ENCODE assay signal across 21 cellular contexts in the genomic region with DNA sequence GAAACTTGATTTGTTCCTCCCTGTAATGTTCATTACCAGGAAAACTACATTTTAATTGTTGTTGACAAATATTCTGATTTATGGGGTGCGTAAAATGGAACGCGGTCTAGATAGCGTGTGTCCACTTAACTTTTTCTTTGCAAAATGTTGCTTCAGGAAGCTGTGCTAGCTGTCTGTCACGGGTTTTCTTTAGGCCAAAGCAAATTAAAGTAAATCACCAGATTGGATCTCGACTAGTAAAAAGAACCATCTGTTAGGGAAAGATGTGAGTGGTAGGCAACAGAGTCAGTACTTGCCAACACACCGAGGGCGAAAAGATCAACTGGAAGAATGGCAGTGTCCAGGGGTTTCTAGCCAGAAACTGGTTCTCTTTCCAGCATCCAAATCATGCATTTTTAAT.
DNase-seq lines count a peak whose midpoint lies in the region; ATAC-seq and TF ChIP-seq lines count a peak whose summit lies in the region.
"Had no signal": no experiment of that assay in that cellular context is flagged by ENCODE, and none has a peak within 500 bp of the region (broad histone marks: within the 10 kb centered on the region; RNA-seq: fewer than 3 reads in every experiment).

No MANE protein-coding gene starts in this region.

- H3K27ac Mint-ChIP-seq in brain: peak overlapping the region; percentile 11 to 65 (median 48)
- H3K27ac Mint-ChIP-seq in nephron: peak overlapping the region; percentile 30 to 57 (median 40)
- H3K27ac Mint-ChIP-seq in CD14-positive monocyte: no peak overlapping the region
- H3K27ac Mint-ChIP-seq in activated naive CD8-positive, alpha-beta T cell treated with anti-CD3 and anti-CD28 coated beads, Interleukin-2, amount 50 U/mL, for 24 hours: no peak overlapping the region
- H3K27ac Mint-ChIP-seq: B cell, IgD-negative memory B cell had no signal

- H3K9me3 Mint-ChIP-seq in brain: no peaks in the 10 kb centered on the region
- H3K9me3 Mint-ChIP-seq in nephron: no peaks in the 10 kb centered on the region
- no peaks in the 10 kb centered on the region for H3K9me3 Mint-ChIP-seq in CD14-positive monocyte
- H3K9me3 Mint-ChIP-seq in activated naive CD8-positive, alpha-beta T cell treated with anti-CD3 and anti-CD28 coated beads, Interleukin-2, amount 50 U/mL, for 24 hours: no peaks in the 10 kb centered on the region
- H3K9me3 Mint-ChIP-seq: CD4-positive, CD25-positive, alpha-beta regulatory T cell; H9; IgD-negative memory B cell had no signal

- H3K4me1 Mint-ChIP-seq in brain (peaks cover 27% of the 10 kb centered on the region), nephron (peaks cover 16% of the 10 kb centered on the region), CD14-positive monocyte (no peaks in the 10 kb centered on the region)
- H3K4me1 Mint-ChIP-seq in activated naive CD8-positive, alpha-beta T cell treated with anti-CD3 and anti-CD28 coated beads, Interleukin-2, amount 50 U/mL, for 24 hours: no peaks in the 10 kb centered on the region
- H3K4me1 Mint-ChIP-seq: B cell; CD4-positive, CD25-positive, alpha-beta regulatory T cell; IgD-negative memory B cell had no signal

- H3K4me3 Mint-ChIP-seq in brain: peak overlapping the region in 1 of 5 experiments; percentile 61
- H3K4me3 Mint-ChIP-seq in nephron: no peak overlapping the region
- H3K4me3 Mint-ChIP-seq in CD14-positive monocyte: no peak overlapping the region
- H3K4me3 Mint-ChIP-seq in activated naive CD8-positive, alpha-beta T cell treated with anti-CD3 and anti-CD28 coated beads, Interleukin-2, amount 50 U/mL, for 24 hours: no peak overlapping the region
- H3K4me3 Mint-ChIP-seq: B cell; CD4-positive, CD25-positive, alpha-beta regulatory T cell; H9; IgD-negative memory B cell had no signal

- H3K27me3 Mint-ChIP-seq in brain (no peaks in the 10 kb centered on the region), nephron (ENCODE audit: low read depth) (no peaks in the 10 kb centered on the region), CD14-positive monocyte (ENCODE audit: low read depth in 3 of 3) (peaks cover 0 to 1% (median 0%) of the 10 kb centered on the region in 3 donors)
- peaks cover under 1% of the 10 kb centered on the region for H3K27me3 Mint-ChIP-seq in activated naive CD8-positive, alpha-beta T cell treated with anti-CD3 and anti-CD28 coated beads, Interleukin-2, amount 50 U/mL, for 24 hours
- H3K27me3 Mint-ChIP-seq: B cell; CD4-positive, CD25-positive, alpha-beta regulatory T cell; IgD-negative memory B cell had no signal

- TF ChIP-seq CTCF in brain (conservative IDR thresholded peaks at IDR 0.05) (no peak), nephron (IDR thresholded peaks at IDR 0.05; ENCODE audit: unreplicated experiment in 3 of 3) (no peak), CD14-positive monocyte (IDR thresholded peaks at IDR 0.05) (no peak)

- H3K36me3 Mint-ChIP-seq in brain: no peaks in the 10 kb centered on the region
- no peaks in the 10 kb centered on the region for H3K36me3 Mint-ChIP-seq in nephron (ENCODE audit: low read depth)
- H3K36me3 Mint-ChIP-seq in CD14-positive monocyte: no peaks in the 10 kb centered on the region
- H3K36me3 Mint-ChIP-seq in activated naive CD8-positive, alpha-beta T cell treated with anti-CD3 and anti-CD28 coated beads, Interleukin-2, amount 50 U/mL, for 24 hours (ENCODE audit: low read depth): no peaks in the 10 kb centered on the region
- H3K36me3 Mint-ChIP-seq: CD4-positive, CD25-positive, alpha-beta regulatory T cell; IgD-negative memory B cell had no signal

- ATAC-seq in activated naive CD8-positive, alpha-beta T cell treated with anti-CD3 and anti-CD28 coated beads, Interleukin-2, amount 50 U/mL, for 24 hours: no peak
- ATAC-seq: GM12878, Right ventricle myocardium inferior had no signal

- intact Hi-C loops in CD14-positive monocyte (cut with micrococcal nuclease): no loop called here

- DNase-seq in DMS 273 treated with DMSO at 0.1 percent for 48 hours (lab: John Stamatoyannopoulos, UW): peak; percentile 84
- peak; percentile 24 for DNase-seq in NCI-H524 treated with DMSO at 0.1 percent for 48 hours (lab: John Stamatoyannopoulos, UW)
- DNase-seq in stimulated activated CD4-positive, alpha-beta T cell treated with anti-CD3 and anti-CD28 coated beads, Interleukin-4, amount 100 ng/mL, for 24 hours: no peak
- DNase-seq in CD14-positive monocyte (ENCODE audit: low spot score): no peak
- no peak for DNase-seq in NCI-H526 treated with DMSO at 0.1 percent for 48 hours (lab: John Stamatoyannopoulos, UW)
- DNase-seq in activated naive CD8-positive, alpha-beta T cell treated with anti-CD3 and anti-CD28 coated beads, Interleukin-2, amount 50 U/mL, for 24 hours: no peak
- DNase-seq: 8988T; CD4-positive, CD25-positive, alpha-beta regulatory T cell; GF-D8; H9; Karpas-422; MG63; NCI-H1092; NCI-H2081 treated with DMSO at 0.1 percent for 48 hours; NCI-H510A treated with DMSO at 0.1 percent for 48 hours had no signal

Comparison
In these comparisons a context has a peak if more than half of its experiments do, and no peak if none do; other contexts are left out.
1. DNase-seq: peak in DMS 273 treated with DMSO at 0.1 percent for 48 hours (single experiment) and NCI-H524 treated with DMSO at 0.1 percent for 48 hours (single experiment); none in stimulated activated CD4-positive, alpha-beta T cell treated with anti-CD3 and anti-CD28 coated beads, Interleukin-4, amount 100 ng/mL, for 24 hours (single experiment), CD14-positive monocyte (single experiment), NCI-H526 treated with DMSO at 0.1 percent for 48 hours (single experiment) and activated naive CD8-positive, alpha-beta T cell treated with anti-CD3 and anti-CD28 coated beads, Interleukin-2, amount 50 U/mL, for 24 hours (single experiment).
2. H3K27ac Mint-ChIP-seq: peak in brain (5 of 5) and nephron (3 of 3); none in CD14-positive monocyte (0 of 7) and activated naive CD8-positive, alpha-beta T cell treated with anti-CD3 and anti-CD28 coated beads, Interleukin-2, amount 50 U/mL, for 24 hours (single experiment).